Comparison of ENCODE assay signal across 23 cellular contexts in genomic region chr4:88059781-88060180, GRCh38. TPM values are rescaled to one million over a fixed set of nuclear protein-coding genes. Genes with fewer than 3 reads are reported as not detected.
DNase-seq lines count a peak whose midpoint lies in the region; ATAC-seq, FAIRE-seq and TF ChIP-seq lines count a peak whose summit lies in the region.
"Had no signal": no experiment of that assay in that cellular context is flagged by ENCODE, and none has a peak within 500 bp of the region (broad histone marks: within the 10 kb centered on the region; RNA-seq: fewer than 3 reads in every experiment).

No MANE protein-coding gene starts in this region.

- peak overlapping the region; percentile 65 for H3K27ac ChIP-seq in cardiac muscle cell
- no peak overlapping the region for H3K27ac ChIP-seq in heart left ventricle
- H3K27ac ChIP-seq in endothelial cell of umbilical vein (ENCODE audit: insufficient read depth, low read depth, low read length): no peak overlapping the region
- H3K27ac ChIP-seq: 22Rv1, BLaER1, C4-2B had no signal

- H3K9me3 Mint-ChIP-seq in stimulated activated effector memory CD8-positive, alpha-beta T cell treated with anti-CD3 and anti-CD28 coated beads, Interleukin-12 subunit alpha, Interleukin-12 subunit beta, amount 100 ng/mL, for 72 hours: no peaks in the 10 kb centered on the region
- H3K9me3 Mint-ChIP-seq: CD4-positive, CD25-positive, alpha-beta regulatory T cell; CD8-positive, alpha-beta T cell; GM23338; H9; HFFc6 had no signal

- no peak overlapping the region for H2AFZ ChIP-seq in endothelial cell of umbilical vein (ENCODE audit: low read depth, low read length)
- H2AFZ ChIP-seq: GM23338 had no signal

- H3K9ac ChIP-seq in endothelial cell of umbilical vein (replicated peaks; ENCODE audit: extremely low read depth, insufficient read depth, low read length): no peak overlapping the region
- H3K9ac ChIP-seq: BLaER1 had no signal

- H3K79me2 ChIP-seq in endothelial cell of umbilical vein (ENCODE audit: control insufficient read depth, insufficient read depth, low read length): no peaks in the 10 kb centered on the region

- POLR2A ChIA-PET in endothelial cell of umbilical vein (lab: Charles Lee): no interaction called here

- H3K27me3 ChIP-seq in cardiac muscle cell (no peaks in the 10 kb centered on the region), heart left ventricle (no peaks in the 10 kb centered on the region), endothelial cell of umbilical vein (ENCODE audit: control insufficient read depth in 2 of 2, insufficient read depth in 2 of 2, low read length in 2 of 2) (no peaks in the 10 kb centered on the region)
- H3K27me3 ChIP-seq: BLaER1 had no signal

- H3K4me1 ChIP-seq in cardiac muscle cell (ENCODE audit: low read depth): peaks cover 19% of the 10 kb centered on the region
- H3K4me1 ChIP-seq in heart left ventricle: peaks cover 0 to 9% (median 0%) of the 10 kb centered on the region in 12 donors
- peaks cover 6% of the 10 kb centered on the region for H3K4me1 ChIP-seq in endothelial cell of umbilical vein (ENCODE audit: control insufficient read depth, extremely low read depth, insufficient read depth, low read length)
- H3K4me1 ChIP-seq: BLaER1 had no signal

- no peak for FAIRE-seq in endothelial cell of umbilical vein (lab: Jason Lieb, UNC)
- FAIRE-seq: A204.1, G401.6, GM12892, GM19239 had no signal

- no peaks in the 10 kb centered on the region for H4K20me1 ChIP-seq in endothelial cell of umbilical vein (replicated peaks; ENCODE audit: control insufficient read depth, extremely low read depth, insufficient read depth, low read length)
- H4K20me1 ChIP-seq: BLaER1 had no signal

- dilution Hi-C loops in endothelial cell of umbilical vein (cut with MboI; ENCODE audit: extremely low pct_ligation_motif_present, low sequenced_read_pairs): no loop called here

- no peak overlapping the region for H3K4me3 ChIP-seq in cardiac muscle cell
- H3K4me3 ChIP-seq in heart left ventricle: no peak overlapping the region
- H3K4me3 ChIP-seq in endothelial cell of umbilical vein (replicated peaks in 1 of 3; ENCODE audit: insufficient read depth in 1 of 3, low read depth in 1 of 3, low read length in 3 of 3): no peak overlapping the region
- H3K4me3 ChIP-seq: BLaER1, GM23338 had no signal

- H3K27ac Mint-ChIP-seq in stimulated activated effector memory CD8-positive, alpha-beta T cell treated with anti-CD3 and anti-CD28 coated beads, Interleukin-12 subunit alpha, Interleukin-12 subunit beta, amount 100 ng/mL, for 72 hours: peak overlapping the region; percentile 11
- H3K27ac Mint-ChIP-seq: B cell; CD4-positive, CD25-positive, alpha-beta regulatory T cell; CD8-positive, alpha-beta T cell; GM23338; H9; HFFc6 had no signal

- H3K36me3 Mint-ChIP-seq in stimulated activated effector memory CD8-positive, alpha-beta T cell treated with anti-CD3 and anti-CD28 coated beads, Interleukin-12 subunit alpha, Interleukin-12 subunit beta, amount 100 ng/mL, for 72 hours: peaks cover 66% of the 10 kb centered on the region

- CTCF ChIA-PET in endothelial cell of umbilical vein (lab: Charles Lee): interaction anchor here (1.2 to 8.5 kb wide), 6 partner anchors 11 to 456 kb away, joined by 3 to 204 read pairs (median 4); no protein-coding TSS in a partner anchor

- 33 to 53% (median 39%) methylated on average over 2 of the region's 2 CpGs for WGBS in heart left ventricle, 4 donors

- no peak for TF ChIP-seq POLR2A in heart left ventricle (IDR thresholded peaks at IDR 0.05)
- TF ChIP-seq POLR2A in endothelial cell of umbilical vein (IDR thresholded peaks at IDR 0.05; ENCODE audit: low read depth, low read length): no peak

- ATAC-seq in heart left ventricle (no peak), HG03520 (IDR thresholded peaks at IDR 0.05; ENCODE audit: unreplicated experiment) (no peak)
- no peak for ATAC-seq in stimulated activated effector memory CD8-positive, alpha-beta T cell treated with anti-CD3 and anti-CD28 coated beads, Interleukin-12 subunit alpha, Interleukin-12 subunit beta, amount 100 ng/mL, for 72 hours
- ATAC-seq: CD8-positive, alpha-beta T cell; GM23338 had no signal

- no peaks in the 10 kb centered on the region for H3K9me1 ChIP-seq in endothelial cell of umbilical vein (replicated peaks; ENCODE audit: control insufficient read depth, extremely low read depth, insufficient read depth, low read length)

- H3K4me2 ChIP-seq in endothelial cell of umbilical vein (ENCODE audit: insufficient read depth, low read length): no peak overlapping the region
- H3K4me2 ChIP-seq: BLaER1, GM23338 had no signal

- H3K4me1 Mint-ChIP-seq in stimulated activated effector memory CD8-positive, alpha-beta T cell treated with anti-CD3 and anti-CD28 coated beads, Interleukin-12 subunit alpha, Interleukin-12 subunit beta, amount 100 ng/mL, for 72 hours: no peaks in the 10 kb centered on the region
- H3K4me1 Mint-ChIP-seq: B cell, GM23338, H9 had no signal

- H3K9me3 ChIP-seq in cardiac muscle cell (ENCODE audit: low read depth) (no peaks in the 10 kb centered on the region), heart left ventricle (no peaks in the 10 kb centered on the region), endothelial cell of umbilical vein (replicated peaks; ENCODE audit: control insufficient read depth, insufficient read depth, low read length) (no peaks in the 10 kb centered on the region)
- H3K9me3 ChIP-seq: BLaER1, Caco-2 had no signal

- no peak overlapping the region for H3K4me3 Mint-ChIP-seq in stimulated activated effector memory CD8-positive, alpha-beta T cell treated with anti-CD3 and anti-CD28 coated beads, Interleukin-12 subunit alpha, Interleukin-12 subunit beta, amount 100 ng/mL, for 72 hours
- H3K4me3 Mint-ChIP-seq: B cell; CD4-positive, CD25-positive, alpha-beta regulatory T cell; CD8-positive, alpha-beta T cell; GM23338; H9; HFFc6 had no signal

- no peak for DNase-seq in cardiac muscle cell (ENCODE audit: low read depth in 1 of 2, low spot score in 1 of 2)
- no peak for DNase-seq in heart left ventricle
- peak; percentile 53 for DNase-seq in endothelial cell of umbilical vein (ENCODE audit: low read depth, low spot score)
- DNase-seq in stimulated activated effector memory CD8-positive, alpha-beta T cell treated with anti-CD3 and anti-CD28 coated beads, Interleukin-12 subunit alpha, Interleukin-12 subunit beta, amount 100 ng/mL, for 72 hours (ENCODE audit: low spot score in 2 of 2): no peak
- no peak for DNase-seq in UCSD-AML1 (lab: John Stamatoyannopoulos, UW; ENCODE audit: unreplicated experiment)
- DNase-seq in NK-92 treated with Interleukin-12 subunit alpha and Interleukin-12 subunit beta, amount 100 ng/mL, for 24 hours (lab: John Stamatoyannopoulos, UW): no peak
- DNase-seq: Caco-2; CD4-positive, CD25-positive, alpha-beta regulatory T cell; CD8-positive, alpha-beta T cell; DMS153; DND-41; H9; HFFc6 had no signal

- TF ChIP-seq CTCF in cardiac muscle cell (IDR thresholded peaks at IDR 0.05; ENCODE audit: low read depth, low read length) (no peak), heart left ventricle (IDR thresholded peaks at IDR 0.05) (no peak), endothelial cell of umbilical vein (IDR thresholded peaks at IDR 0.05; ENCODE audit: extremely low read depth in 1 of 2, insufficient read depth in 1 of 2, low read depth in 1 of 2, low read length in 2 of 2) (no peak)

- H3K36me3 ChIP-seq in cardiac muscle cell (peaks cover 19% of the 10 kb centered on the region), heart left ventricle (peaks cover 0 to 96% (median 74%) of the 10 kb centered on the region in 9 donors), endothelial cell of umbilical vein (ENCODE audit: control insufficient read depth in 2 of 2, extremely low read depth in 1 of 2, insufficient read depth in 2 of 2, low read length in 2 of 2) (peaks cover 1 to 7% of the 10 kb centered on the region in 2 experiments)

- intact Hi-C loops in heart left ventricle (cut with DNase I): no loop called here
- intact Hi-C loops in endothelial cell of umbilical vein (cut with micrococcal nuclease): no loop called here

- no TSS peak for BruUV-seq in endothelial cell of umbilical vein (replicated peaks; lab: Mats Ljungman, UMichigan)

TF ChIP-seq in endothelial cell of umbilical vein, 7 proteins besides CTCF, POLR2A, EP300 and RAD21:
- TF ChIP-seq FOS (IDR thresholded peaks at IDR 0.05; ENCODE audit: borderline replicate concordance, insufficient read depth, low read length): no peak
- no peak for TF ChIP-seq MYC (IDR thresholded peaks at IDR 0.05; ENCODE audit: low read depth, low read length)
- TF ChIP-seq JUN (IDR thresholded peaks at IDR 0.05; ENCODE audit: borderline replicate concordance, insufficient read depth, insufficient read length, low read depth): no peak
- TF ChIP-seq GATA2 (IDR thresholded peaks at IDR 0.05; ENCODE audit: insufficient read depth, insufficient read length, low read depth, low read length): no peak
- TF ChIP-seq, protein P1, sequence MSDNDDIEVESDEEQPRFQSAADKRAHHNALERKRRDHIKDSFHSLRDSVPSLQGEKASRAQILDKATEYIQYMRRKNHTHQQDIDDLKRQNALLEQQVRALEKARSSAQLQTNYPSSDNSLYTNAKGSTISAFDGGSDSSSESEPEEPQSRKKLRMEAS (IDR thresholded peaks at IDR 0.05; ENCODE audit: insufficient read depth, insufficient read length): no peak
- TF ChIP-seq EZH2 (IDR thresholded peaks at IDR 0.05; ENCODE audit: borderline replicate concordance, low read depth, low read length, severe bottlenecking): no peak
- TF ChIP-seq POLR2AphosphoS5 (IDR thresholded peaks at IDR 0.05; ENCODE audit: insufficient read depth, low read depth, low read length): no peak

RNA-seq across cellular contexts. Expression of gene PKD2, which starts 52.3 kb away (rescaled TPM):
- total RNA-seq in cardiac muscle cell: 27.1 and 31.1 TPM in 2 replicates
- polyA plus RNA-seq in cardiac muscle cell: 16.3 and 19.2 TPM in 2 replicates
- 10 to 100 TPM; 11.5 to 26.7 (median 17.2) TPM for total RNA-seq in heart left ventricle
- polyA plus RNA-seq in heart left ventricle: 10 to 100 TPM in 1 of 2 donors, 1 to 10 TPM in 1; 6.6 to 12.2 TPM
- total RNA-seq in endothelial cell of umbilical vein: 27.0 and 33.5 TPM in 2 replicates
- polyA plus RNA-seq in endothelial cell of umbilical vein: 15.2 and 23.1 TPM in 2 replicates
- 17.7 and 18.4 TPM in 2 replicates for polyA plus RNA-seq in endothelial cell of umbilical vein (2011; cell fraction: cytosol; rRNA removed)
- 114 and 154 TPM in 2 replicates for polyA plus RNA-seq in endothelial cell of umbilical vein (2011; cell fraction: nucleus; rRNA removed)
- polyA plus RNA-seq in endothelial cell of umbilical vein (2012): 19.0 and 19.3 TPM in 2 replicates
- polyA minus RNA-seq in endothelial cell of umbilical vein: 69.5 and 73.2 TPM in 2 replicates
- 4.4 TPM for polyA minus RNA-seq in endothelial cell of umbilical vein (2011; cell fraction: cytosol; rRNA and poly(A)+ RNA removed)
- polyA minus RNA-seq in endothelial cell of umbilical vein (2011; cell fraction: nucleus; rRNA and poly(A)+ RNA removed): 71.2 and 90.9 TPM in 2 replicates
